Comparison of ENCODE assay signal across 22 cellular contexts in the genomic region with DNA sequence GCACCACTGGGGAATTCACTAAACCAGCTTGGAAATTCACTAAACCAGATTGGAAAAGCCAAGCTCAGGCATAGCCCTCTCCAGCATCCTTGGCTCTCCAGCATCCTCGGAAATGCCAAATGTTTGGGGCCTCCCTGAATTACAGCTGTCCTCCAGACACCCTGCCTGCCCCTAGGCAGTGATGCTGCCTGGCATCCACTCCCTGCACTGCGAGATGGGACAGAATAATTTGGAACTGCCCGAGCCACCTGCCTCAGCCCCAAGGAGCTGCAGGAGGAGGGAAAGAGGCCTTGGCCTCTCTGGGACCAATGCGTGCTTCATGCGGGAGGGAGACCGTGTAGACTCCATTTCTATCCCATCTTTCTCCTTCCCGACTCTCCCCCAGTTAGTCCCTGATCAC.
DNase-seq lines count a peak whose midpoint lies in the region; ATAC-seq, FAIRE-seq and TF ChIP-seq lines count a peak whose summit lies in the region.
"Had no signal": no experiment of that assay in that cellular context is flagged by ENCODE, and none has a peak within 500 bp of the region (broad histone marks: within the 10 kb centered on the region; RNA-seq: fewer than 3 reads in every experiment).

No MANE protein-coding gene starts in this region.

- 91 to 92% methylated on average over 7 of the region's 7 CpGs for WGBS in heart right ventricle, 2 donors

- no peak overlapping the region for H3K27ac ChIP-seq in heart right ventricle
- H3K27ac ChIP-seq in MM.1S (ENCODE audit: low read length), result no peak overlapping the region
- H3K27ac ChIP-seq in kidney (ENCODE audit: low read depth in 2 of 2, low read length in 2 of 2), result no peak overlapping the region
- no peak overlapping the region for H3K27ac ChIP-seq in upper lobe of right lung
- H3K27ac ChIP-seq: C4-2B, PC-9 had no signal

- no peaks in the 10 kb centered on the region for H3K36me3 ChIP-seq in heart right ventricle
- H3K36me3 ChIP-seq in MM.1S (replicated peaks; ENCODE audit: insufficient read depth, low read length), result no peaks in the 10 kb centered on the region
- no peaks in the 10 kb centered on the region for H3K36me3 ChIP-seq in kidney (ENCODE audit: control insufficient read depth in 1 of 2, insufficient read depth in 2 of 2, low read length in 2 of 2)
- H3K36me3 ChIP-seq in upper lobe of right lung, result no peaks in the 10 kb centered on the region

- H3K9me3 ChIP-seq in heart right ventricle (no peaks in the 10 kb centered on the region), MM.1S (replicated peaks; ENCODE audit: insufficient read depth, low read length) (no peaks in the 10 kb centered on the region), kidney (ENCODE audit: control insufficient read depth in 1 of 2, low read length in 2 of 2) (no peaks in the 10 kb centered on the region), upper lobe of right lung (no peaks in the 10 kb centered on the region)

- no peak for FAIRE-seq in kidney (lab: Jason Lieb, UNC)
- FAIRE-seq: GM12892, GM19239, K562 had no signal

- ATAC-seq in left cardiac atrium (no peak), heart right ventricle (no peak), upper lobe of right lung (no peak), HG02610 (IDR thresholded peaks at IDR 0.05; ENCODE audit: unreplicated experiment) (no peak)
- ATAC-seq: K562 had no signal

- no peaks in the 10 kb centered on the region for H3K9me2 ChIP-seq in MM.1S (replicated peaks; ENCODE audit: insufficient read depth, low read length)

- TF ChIP-seq CTCF in heart right ventricle (IDR thresholded peaks at IDR 0.05), result no peak
- TF ChIP-seq CTCF in MM.1S (IDR thresholded peaks at IDR 0.05; ENCODE audit: low read length), result no peak
- no peak for TF ChIP-seq CTCF in kidney (IDR thresholded peaks at IDR 0.05; ENCODE audit: borderline replicate concordance, extremely low read depth, insufficient read depth)
- TF ChIP-seq CTCF in upper lobe of right lung (IDR thresholded peaks at IDR 0.05), result no peak

- DNase-seq in left cardiac atrium, result peak; percentile 9
- DNase-seq in heart right ventricle, result no peak
- DNase-seq in MM.1S, result peak; percentile 5
- DNase-seq in kidney, result peak; percentile 46
- DNase-seq in upper lobe of right lung, result peak; percentile 31
- DNase-seq in activated CD4-positive, alpha-beta T cell treated with anti-CD3 and anti-CD28 coated beads, Interleukin-2, amount 50 U/mL, for 1 hour, result no peak
- no peak for DNase-seq in NCI-H146 treated with DMSO at 0.1 percent for 48 hours (lab: John Stamatoyannopoulos, UW; ENCODE audit: unreplicated experiment)
- DNase-seq: DMS 273 treated with DMSO at 0.1 percent for 48 hours, DMS79 treated with DMSO at 0.1 percent for 48 hours, H7, Kasumi-1, NCI-H1694, NCI-H2029 treated with DMSO at 0.1 percent for 48 hours, NCI-H446 treated with DMSO at 0.1 percent for 48 hours, NCI-H526 treated with DMSO at 0.1 percent for 48 hours, PC-9, SHP77 had no signal

- H3K4me2 ChIP-seq in MM.1S (ENCODE audit: low read depth, low read length), result no peak overlapping the region
- H3K4me2 ChIP-seq: PC-9 had no signal

- H3K27me3 ChIP-seq in heart right ventricle (peaks cover 4 to 87% (median 86%) of the 10 kb centered on the region in 7 donors), MM.1S (replicated peaks; ENCODE audit: insufficient read depth, low read length) (peaks cover 73% of the 10 kb centered on the region), upper lobe of right lung (peaks cover 71% of the 10 kb centered on the region)

- intact Hi-C loops in left cardiac atrium (cut with DNase I) (no loop called here), heart right ventricle (cut with DNase I) (no loop called here), kidney (cut with DNase I) (no loop called here), upper lobe of right lung (cut with DNase I) (no loop called here)

- no peaks in the 10 kb centered on the region for H4K20me1 ChIP-seq in MM.1S (ENCODE audit: insufficient read depth, low read length)

- no peaks in the 10 kb centered on the region for H3K79me2 ChIP-seq in MM.1S (ENCODE audit: low read length)

- H3K4me3 ChIP-seq in heart right ventricle (no peak overlapping the region), MM.1S (ENCODE audit: low read length) (no peak overlapping the region), kidney (ENCODE audit: low read length in 2 of 2) (no peak overlapping the region), upper lobe of right lung (no peak overlapping the region)
- H3K4me3 ChIP-seq: K562, PC-9 had no signal

- peaks cover 0 to 12% (median 0%) of the 10 kb centered on the region in 9 donors for H3K4me1 ChIP-seq in heart right ventricle
- H3K4me1 ChIP-seq in MM.1S (ENCODE audit: low read length), result no peaks in the 10 kb centered on the region
- H3K4me1 ChIP-seq in kidney (ENCODE audit: control insufficient read depth in 1 of 2, insufficient read depth in 1 of 2, low read depth in 1 of 2, low read length in 2 of 2), result no peaks in the 10 kb centered on the region
- H3K4me1 ChIP-seq in upper lobe of right lung, result no peaks in the 10 kb centered on the region

- no peaks in the 10 kb centered on the region for H3F3A ChIP-seq in MM.1S (ENCODE audit: insufficient read depth, low read length)

- no peak overlapping the region for H3K9ac ChIP-seq in MM.1S (ENCODE audit: low read length)
- no peak overlapping the region for H3K9ac ChIP-seq in kidney (ENCODE audit: low read length in 2 of 2)

- H2AFZ ChIP-seq in MM.1S (ENCODE audit: low read length), result no peak overlapping the region
- H2AFZ ChIP-seq: PC-9 had no signal

Comparison
In these comparisons a context has a peak if more than half of its experiments do, and no peak if none do; other contexts are left out.
1. DNase-seq: peak in left cardiac atrium (single experiment), MM.1S (single experiment), kidney (single experiment) and upper lobe of right lung (single experiment); none in heart right ventricle (0 of 2), activated CD4-positive, alpha-beta T cell treated with anti-CD3 and anti-CD28 coated beads, Interleukin-2, amount 50 U/mL, for 1 hour (single experiment) and NCI-H146 treated with DMSO at 0.1 percent for 48 hours (single experiment).